ENCODE assay signal across 11 cellular contexts in genomic region chr4:81786770-81787169, GRCh38.
"Had no signal": no experiment of that assay in that cellular context is flagged by ENCODE, and none has a peak within 500 bp of the region (broad histone marks: within the 10 kb centered on the region; RNA-seq: fewer than 3 reads in every experiment).

No MANE protein-coding gene starts in this region.

- ATAC-seq: gastrocnemius medialis, upper lobe of right lung had no signal

- H3K27me3 Mint-ChIP-seq: activated CD4-positive, alpha-beta T cell treated with anti-CD3 and anti-CD28 coated beads, Interleukin-2, amount 10 ng/mL, durations not matched to agents 24 days and 14 days; naive B cell; stimulated activated naive CD8-positive, alpha-beta T cell treated with anti-CD3 and anti-CD28 coated beads, Interleukin-15, Interleukin-2, amounts not matched to agents 100 ng/mL and 50 ng/mL, for 24 hours had no signal

- H3K36me3 ChIP-seq: ascending aorta, gastrocnemius medialis, upper lobe of right lung had no signal

- DNase-seq: activated CD4-positive, alpha-beta T cell treated with anti-CD3 and anti-CD28 coated beads, Interleukin-2, amount 10 ng/mL, durations not matched to agents 24 days and 14 days; activated CD4-positive, CD25-positive, alpha-beta regulatory T cell; activated naive CD4-positive, alpha-beta T cell treated with Interleukin-2 at 50 U/mL for 16 hours; gastrocnemius medialis; naive B cell; SW 1271; testis; upper lobe of right lung had no signal

- H3K36me3 Mint-ChIP-seq: naive B cell had no signal

- H3K9me3 ChIP-seq: ascending aorta, gastrocnemius medialis, testis, upper lobe of right lung had no signal

- H3K4me1 ChIP-seq: gastrocnemius medialis had no signal

- H3K9me3 Mint-ChIP-seq: activated CD4-positive, alpha-beta T cell treated with anti-CD3 and anti-CD28 coated beads, Interleukin-2, amount 10 ng/mL, durations not matched to agents 24 days and 14 days; naive B cell; stimulated activated naive CD8-positive, alpha-beta T cell treated with anti-CD3 and anti-CD28 coated beads, Interleukin-15, Interleukin-2, amounts not matched to agents 100 ng/mL and 50 ng/mL, for 24 hours; T-helper 2 cell treated with Interferon-gamma antibody and Interleukin-4, amounts not matched to agents 5 μg/mL and 100 μg/mL, for 36 hours had no signal

- H3K4me3 Mint-ChIP-seq: activated CD4-positive, alpha-beta T cell treated with anti-CD3 and anti-CD28 coated beads, Interleukin-2, amount 10 ng/mL, durations not matched to agents 24 days and 14 days; naive B cell; stimulated activated naive CD8-positive, alpha-beta T cell treated with anti-CD3 and anti-CD28 coated beads, Interleukin-15, Interleukin-2, amounts not matched to agents 100 ng/mL and 50 ng/mL, for 24 hours; T-helper 2 cell treated with Interferon-gamma antibody and Interleukin-4, amounts not matched to agents 5 μg/mL and 100 μg/mL, for 36 hours had no signal

- H3K4me3 ChIP-seq: ascending aorta, gastrocnemius medialis, testis, upper lobe of right lung had no signal

- H3K27ac Mint-ChIP-seq: activated CD4-positive, alpha-beta T cell treated with anti-CD3 and anti-CD28 coated beads, Interleukin-2, amount 10 ng/mL, durations not matched to agents 24 days and 14 days; stimulated activated naive CD8-positive, alpha-beta T cell treated with anti-CD3 and anti-CD28 coated beads, Interleukin-15, Interleukin-2, amounts not matched to agents 100 ng/mL and 50 ng/mL, for 24 hours; T-helper 2 cell treated with Interferon-gamma antibody and Interleukin-4, amounts not matched to agents 5 μg/mL and 100 μg/mL, for 36 hours had no signal

- H3K27me3 ChIP-seq: ascending aorta, gastrocnemius medialis, testis, upper lobe of right lung had no signal
